ENCODE assay signal across 8 cellular contexts in genomic region chr4:87848622-87849351, GRCh38. TPM values are rescaled to one million over a fixed set of nuclear protein-coding genes. Genes with fewer than 3 reads are reported as not detected.
A peak's percentile ranks its signal among the peaks of the same experiment; 100 is the strongest.
DNase-seq lines count a peak whose midpoint lies in the region; ATAC-seq, FAIRE-seq and TF ChIP-seq lines count a peak whose summit lies in the region.

No MANE protein-coding gene starts in this region.

- peak; percentile 75 for FAIRE-seq in K562 (lab: Jason Lieb, UNC)

- intact Hi-C loops in K562 (cut with micrococcal nuclease), result loop anchor here (1.0 to 5.0 kb wide), 2 partner anchors 351 to 578 kb away; no protein-coding TSS in a partner anchor
- intact Hi-C loops in gastrocnemius medialis (cut with DNase I; ENCODE audit: low total_unique reads), result loop anchor here (2.0 to 10.0 kb wide), 3 partner anchors 170 to 494 kb away; no protein-coding TSS in a partner anchor

- CTCF ChIA-PET in K562 (lab: Yijun Ruan, JAX; ENCODE audit: low intra/inter-chr PET ratio), result interaction anchor here (0.6 to 2.6 kb wide), 6 partner anchors 169 to 950 kb away, joined by 3 to 20 read pairs (median 3); no protein-coding TSS in a partner anchor

- H3K27me3 ChIP-seq in K562 (ENCODE audit: control insufficient read depth in 2 of 2, insufficient read depth in 2 of 2, low read length in 2 of 2) (0 out of 5 replicates have a peak, but pooled peaks cover 0 to 3% of the 10 kb centered on the region in 2 experiments), gastrocnemius medialis (no peaks in the 10 kb centered on the region)

- H3K4me1 ChIP-seq in K562 (replicated peaks in 1 of 2; ENCODE audit: control insufficient read depth in 2 of 2, insufficient read depth in 2 of 2, low read length in 2 of 2), result peaks cover 0 to 7% of the 10 kb centered on the region in 2 experiments; a peak in 1 of 5 replicates
- H3K4me1 ChIP-seq in gastrocnemius medialis, result peaks cover 7 to 8% of the 10 kb centered on the region in 2 donors

- H3K79me2 ChIP-seq in K562 (ENCODE audit: control insufficient read depth, insufficient read depth, low read length), result no peaks in the 10 kb centered on the region

- H3K27ac ChIP-seq in K562 (ENCODE audit: extremely low read depth, low read depth, low read length), result no peak overlapping the region
- H3K27ac ChIP-seq in gastrocnemius medialis, result peak overlapping the region in 3 of 4 donors; percentile 15 to 36 (median 34)

- BruUV-seq in K562 (replicated peaks; lab: Mats Ljungman, UMichigan), result no TSS peak

- 1% methylated on average over 15 of the region's 15 CpGs for WGBS in K562 (ENCODE audit: insufficient coverage, low coverage, missing lambda C conversion rate)

- H3K4me3 ChIP-seq in K562 (no peak overlapping the region), iPS-18c (ENCODE audit: insufficient read depth, low read depth, low read length) (peak overlapping the region; percentile 35; the same call in 1 of the 2 replicates), gastrocnemius medialis (peak overlapping the region in 3 of 4 donors; percentile 4 to 30 (median 28))

- POLR2A ChIA-PET in K562 (lab: Yijun Ruan, JAX), result interaction anchor here (0.6 kb wide), 1 partner anchor 713 kb away, joined by 3 read pairs; no protein-coding TSS in a partner anchor

- H3K9me3 ChIP-seq in K562 (replicated peaks; ENCODE audit: control insufficient read depth, insufficient read depth, low read depth, low read length) (no peaks in the 10 kb centered on the region), iPS-18c (ENCODE audit: control insufficient read depth, insufficient read depth, low read length) (no peaks in the 10 kb centered on the region), gastrocnemius medialis (no peaks in the 10 kb centered on the region)

- ATAC-seq in GM21447 (IDR thresholded peaks at IDR 0.05; ENCODE audit: unreplicated experiment), result peak; percentile 93
- peak; percentile 97 for ATAC-seq in K562
- peak; percentile 75 to 80 for ATAC-seq in gastrocnemius medialis

- in situ Hi-C loops in K562 (cut with MboI) (loop anchor here (10.0 kb wide), 2 partner anchors 584 to 954 kb away; partner anchors contain the start of gene C4orf36), gastrocnemius medialis (cut with MboI; ENCODE audit: low sequenced_read_pairs in 4 of 4) (loop anchor here (10.0 to 25.0 kb wide), 6 partner anchors 164 to 486 kb away; partner anchors contain the start of gene HSD17B11 (in 2 of the 4))

- H3K4me2 ChIP-seq in K562 (ENCODE audit: insufficient read depth, low read length), result no peak overlapping the region

- TF ChIP-seq CTCF in K562 (IDR thresholded peaks at IDR 0.05 in 2 of 3, conservative IDR thresholded peaks at IDR 0.05 in 1 of 3; ENCODE audit: insufficient read depth in 2 of 3, low read depth in 1 of 3, low read length in 3 of 3) (peak; percentile 60 to 64 (median 63); a peak in 5 of 6 replicates), gastrocnemius medialis (IDR thresholded peaks at IDR 0.05 in 4 of 5, conservative IDR thresholded peaks at IDR 0.05 in 1 of 5) (peak; percentile 23 to 62 (median 48))

- no peaks in the 10 kb centered on the region for H4K20me1 ChIP-seq in K562 (replicated peaks; ENCODE audit: control insufficient read depth, insufficient read depth, low read length)

- H3K9ac ChIP-seq in K562 (ENCODE audit: insufficient read depth in 1 of 2, low read depth in 2 of 2, low read length in 2 of 2), result no peak overlapping the region

- peak; percentile 67 for TF ChIP-seq RAD21 in Ishikawa (IDR thresholded peaks at IDR 0.05; ENCODE audit: low read depth)
- TF ChIP-seq RAD21 in K562 (CRISPR knock-in tag; conservative IDR thresholded peaks at IDR 0.05 in 1 of 2, IDR thresholded peaks at IDR 0.05 in 1 of 2), result peak; percentile 26 to 45

- TF ChIP-seq POLR2A in K562 (conservative IDR thresholded peaks at IDR 0.05) (no peak), gastrocnemius medialis (IDR thresholded peaks at IDR 0.05) (no peak)

- DNase-seq in ELF-1 (ENCODE audit: low read depth, low spot score) (peak; percentile 52), RPMI8226 (peak; percentile 64), K562 (ENCODE audit: extremely low read depth in 1 of 4, low spot score in 3 of 4) (peak; percentile 37 to 59 (median 42)), gastrocnemius medialis (peak in 1 of 2 donors; percentile 18), ecto neural progenitor cell (ENCODE audit: low spot score) (no peak)

- H3K9me1 ChIP-seq in K562 (ENCODE audit: control insufficient read depth, insufficient read depth, low read length), result no peaks in the 10 kb centered on the region

- H3K36me3 ChIP-seq in K562 (ENCODE audit: control insufficient read depth, insufficient read depth, low read length), result no peaks in the 10 kb centered on the region
- no peaks in the 10 kb centered on the region for H3K36me3 ChIP-seq in gastrocnemius medialis

- no peak for TF ChIP-seq EP300 in Ishikawa (IDR thresholded peaks at IDR 0.05; ENCODE audit: borderline replicate concordance)
- no peak for TF ChIP-seq EP300 in K562 (IDR thresholded peaks at IDR 0.05; ENCODE audit: low read length)

- H2AFZ ChIP-seq in K562 (ENCODE audit: low read depth, low read length), result no peak overlapping the region

TF ChIP-seq in K562, 482 proteins besides CTCF, POLR2A, EP300 and RAD21:
- TF ChIP-seq SMC3 (conservative IDR thresholded peaks at IDR 0.05; ENCODE audit: insufficient read depth, low read depth, low read length) (peak; percentile 49), MTA1 (IDR thresholded peaks at IDR 0.05; ENCODE audit: borderline replicate concordance) (no peak), SLC30A9 (CRISPR knock-in tag; IDR thresholded peaks at IDR 0.05) (no peak)
TF ChIP-seq in K562: peak in this region for 1.

RNA-seq across cellular contexts. Expression of gene MEPE, which starts 16.0 kb away (rescaled TPM):
- not detected in 2 replicates for total RNA-seq in K562 (2011; cell fraction: chromatin; rRNA removed; ENCODE audit: low replicate concordance)
- not detected in 2 replicates for total RNA-seq in K562 (2011; cell fraction: nucleolus; rRNA removed)
- not detected in 2 replicates for total RNA-seq in K562 (2011; cell fraction: nucleoplasm; rRNA removed)
- total RNA-seq in K562 (2014; rRNA removed), result not detected in 2 replicates
- total RNA-seq in K562 (2014; rRNA removed; fragmentation: Illumina TruSeq; extraction: Trizol), result not detected in 2 replicates
- not detected in 2 replicates for total RNA-seq in K562 (2015; rRNA removed; fragmentation: Illumina TruSeq; extraction: Trizol)
- total RNA-seq in K562 (2021), result not detected in 2 replicates
- polyA plus RNA-seq in K562 (2011; rRNA removed), result not detected in 2 replicates
- not detected in 2 replicates for polyA plus RNA-seq in K562 (2011; cell fraction: cytosol; rRNA removed)
- polyA plus RNA-seq in K562 (2011; cell fraction: nucleus; rRNA removed), result not detected in 2 replicates
- not detected in 2 replicates for polyA plus RNA-seq in K562 (2012)
- polyA plus RNA-seq in K562 (2014; fragmentation: Illumina TruSeq; extraction: Trizol), result not detected in 2 replicates
- not detected for polyA plus RNA-seq in K562 (2014; fragmentation: Nextera tagmentation; extraction: Ambion mirVana)
- not detected in 2 replicates for polyA plus RNA-seq in K562 (2014; rRNA removed)
- polyA minus RNA-seq in K562 (2011; rRNA and poly(A)+ RNA removed), result not detected in 2 replicates
- not detected in 2 replicates for polyA minus RNA-seq in K562 (2011; cell fraction: cytosol; rRNA and poly(A)+ RNA removed)
- polyA minus RNA-seq in K562 (2011; cell fraction: nucleus; rRNA and poly(A)+ RNA removed), result not detected in 2 replicates
- total RNA-seq in gastrocnemius medialis, result not detected

RNA-seq across cellular contexts. Expression of gene IBSP, which starts 49.4 kb away (rescaled TPM):
- not detected in 2 replicates for total RNA-seq in K562 (2011; cell fraction: chromatin; rRNA removed; ENCODE audit: low replicate concordance)
- total RNA-seq in K562 (2011; cell fraction: nucleolus; rRNA removed), result not detected in 2 replicates
- not detected in 2 replicates for total RNA-seq in K562 (2011; cell fraction: nucleoplasm; rRNA removed)
- total RNA-seq in K562 (2014; rRNA removed) (not detected in 2 replicates), K562 (2014; rRNA removed; fragmentation: Illumina TruSeq; extraction: Trizol) (not detected in 2 replicates), K562 (2015; rRNA removed; fragmentation: Illumina TruSeq; extraction: Trizol) (not detected in 2 replicates), K562 (2021) (not detected in 2 replicates), gastrocnemius medialis (not detected)
- polyA plus RNA-seq in K562 (2011; rRNA removed) (not detected in 2 replicates), K562 (2014; fragmentation: Illumina TruSeq; extraction: Trizol) (not detected in 2 replicates), K562 (2014; fragmentation: Nextera tagmentation; extraction: Ambion mirVana) (not detected), K562 (2014; rRNA removed) (not detected in 2 replicates)
- polyA plus RNA-seq in K562 (2011; cell fraction: cytosol; rRNA removed), result not detected in 2 replicates
- polyA plus RNA-seq in K562 (2011; cell fraction: nucleus; rRNA removed), result not detected in 2 replicates
- not detected in 2 replicates for polyA plus RNA-seq in K562 (2012)
- not detected in 2 replicates for polyA minus RNA-seq in K562 (2011; rRNA and poly(A)+ RNA removed)
- not detected in 2 replicates for polyA minus RNA-seq in K562 (2011; cell fraction: cytosol; rRNA and poly(A)+ RNA removed)
- polyA minus RNA-seq in K562 (2011; cell fraction: nucleus; rRNA and poly(A)+ RNA removed), result not detected in 2 replicates
